ENCODE assay signal across 23 cellular contexts in genomic region chr2:158756331-158756730, GRCh38. TPM values are rescaled to one million over a fixed set of nuclear protein-coding genes. Genes with fewer than 3 reads are reported as not detected.
DNase-seq lines count a peak whose midpoint lies in the region; ATAC-seq, FAIRE-seq and TF ChIP-seq lines count a peak whose summit lies in the region.
"Had no signal": no experiment of that assay in that cellular context is flagged by ENCODE, and none has a peak within 500 bp of the region (broad histone marks: within the 10 kb centered on the region; RNA-seq: fewer than 3 reads in every experiment).

No MANE protein-coding gene starts in this region.

- H3K36me3 ChIP-seq in IMR-90 (ENCODE audit: control insufficient read depth, insufficient read depth, low read length) (no peaks in the 10 kb centered on the region), astrocyte (ENCODE audit: insufficient read depth, low read length) (no peaks in the 10 kb centered on the region), smooth muscle cell (ENCODE audit: low read depth) (no peaks in the 10 kb centered on the region), ovary (no peaks in the 10 kb centered on the region)
- H3K36me3 ChIP-seq: BE2C had no signal

- H2BK20ac ChIP-seq in IMR-90 (ENCODE audit: low read depth, low read length), result no peak overlapping the region

- TF ChIP-seq POLR2A in IMR-90 (IDR thresholded peaks at IDR 0.05; ENCODE audit: low read depth, low read length) (no peak), ovary (IDR thresholded peaks at IDR 0.05) (no peak)

- H3K14ac ChIP-seq in IMR-90 (replicated peaks; ENCODE audit: low read depth, low read length), result no peak overlapping the region

- no peak overlapping the region for H4K5ac ChIP-seq in IMR-90 (ENCODE audit: low read depth, low read length)

- no peaks in the 10 kb centered on the region for H3F3A ChIP-seq in smooth muscle cell (ENCODE audit: low read depth)

- peaks cover 17% of the 10 kb centered on the region for H3K4me1 Mint-ChIP-seq in astrocyte (ENCODE audit: low read depth, unreplicated experiment)
- H3K4me1 Mint-ChIP-seq: CD4-positive, CD25-positive, alpha-beta regulatory T cell; CD8-positive, alpha-beta memory T cell had no signal

- FAIRE-seq in astrocyte (lab: Jason Lieb, UNC), result no peak
- FAIRE-seq: D721Med, GM12892 had no signal

- no peak overlapping the region for H3K4ac ChIP-seq in IMR-90 (ENCODE audit: low read depth, low read length)

- no peak overlapping the region for H3K18ac ChIP-seq in IMR-90 (ENCODE audit: low read depth, low read length)

- H4K8ac ChIP-seq in IMR-90 (ENCODE audit: low read depth in 2 of 2, low read length in 2 of 2), result no peak overlapping the region

- intact Hi-C loops in IMR-90 (cut with micrococcal nuclease), result loop anchor here (10.0 kb wide), 1 partner anchor 1262 kb away; no protein-coding TSS in a partner anchor
- intact Hi-C loops in ovary (cut with DNase I), result loop anchor here in 2 of 4 donors (10.0 kb wide), 2 partner anchors 572 to 1262 kb away; no protein-coding TSS in a partner anchor

- H3K9me3 ChIP-seq in IMR-90 (ENCODE audit: control insufficient read depth, insufficient read depth, low read length), result no peaks in the 10 kb centered on the region
- no peaks in the 10 kb centered on the region for H3K9me3 ChIP-seq in astrocyte (ENCODE audit: insufficient read depth, low read depth, low read length)
- no peaks in the 10 kb centered on the region for H3K9me3 ChIP-seq in smooth muscle cell (replicated peaks; ENCODE audit: low read depth)
- no peaks in the 10 kb centered on the region for H3K9me3 ChIP-seq in ovary
- H3K9me3 ChIP-seq: BE2C, Caco-2 had no signal

- no peak overlapping the region for H3K9ac ChIP-seq in IMR-90 (ENCODE audit: low read depth, low read length)
- no peak overlapping the region for H3K9ac ChIP-seq in astrocyte (ENCODE audit: low read length)
- peak overlapping the region; percentile 31 for H3K9ac ChIP-seq in smooth muscle cell (ENCODE audit: low read depth)

- no peak for ATAC-seq in IMR-90 (ENCODE audit: low read depth)
- ATAC-seq in foreskin keratinocyte, result peak; percentile 30

- H3K4me3 ChIP-seq in IMR-90 (ENCODE audit: insufficient read depth, low read depth, low read length) (no peak overlapping the region), astrocyte (ENCODE audit: insufficient read depth, low read depth, low read length) (no peak overlapping the region), smooth muscle cell (no peak overlapping the region), ovary (no peak overlapping the region)

- no peak overlapping the region for H3K4me2 ChIP-seq in IMR-90 (ENCODE audit: low read depth, low read length)
- H3K4me2 ChIP-seq in astrocyte (ENCODE audit: low read length), result peak overlapping the region; percentile 24
- H3K4me2 ChIP-seq in smooth muscle cell, result no peak overlapping the region

- POLR2A ChIA-PET in IMR-90 (lab: Charles Lee; ENCODE audit: unreplicated experiment), result no interaction called here

- dilution Hi-C loops in IMR-90 (cut with HindIII; ENCODE audit: low sequenced_read_pairs, unreplicated experiment), result no loop called here

- no peaks in the 10 kb centered on the region for H3K36me3 Mint-ChIP-seq in astrocyte (ENCODE audit: low read depth, unreplicated experiment)
- H3K36me3 Mint-ChIP-seq: CD4-positive, CD25-positive, alpha-beta regulatory T cell; CD8-positive, alpha-beta memory T cell had no signal

- no peaks in the 10 kb centered on the region for H3K9me1 ChIP-seq in IMR-90 (ENCODE audit: insufficient read depth, low read length)

- CTCF ChIA-PET in IMR-90 (lab: Yijun Ruan, JAX), result interaction anchor here (0.9 to 1.1 kb wide), 2 partner anchors 11 to 732 kb away, joined by 3 read pairs; no protein-coding TSS in a partner anchor

- in situ Hi-C loops in IMR-90 (cut with MboI; ENCODE audit: low sequenced_read_pairs), result loop anchor here (25.0 kb wide), 1 partner anchor 994 kb away; no protein-coding TSS in a partner anchor

- no peak overlapping the region for H3K4me3 Mint-ChIP-seq in astrocyte (ENCODE audit: unreplicated experiment)
- H3K4me3 Mint-ChIP-seq: CD4-positive, CD25-positive, alpha-beta regulatory T cell; CD8-positive, alpha-beta memory T cell; HFFc6 had no signal

- no peak overlapping the region for H2BK15ac ChIP-seq in IMR-90 (ENCODE audit: low read depth, low read length)

- H3K27me3 ChIP-seq in IMR-90 (ENCODE audit: control insufficient read depth, insufficient read depth, low read length) (peaks cover 6% of the 10 kb centered on the region), astrocyte (ENCODE audit: insufficient read depth, low read length) (no peaks in the 10 kb centered on the region), foreskin keratinocyte (peaks cover 4% of the 10 kb centered on the region), smooth muscle cell (ENCODE audit: low read depth) (no peaks in the 10 kb centered on the region), ovary (no peaks in the 10 kb centered on the region)
- H3K27me3 ChIP-seq: BE2C had no signal

- no peak overlapping the region for H3K27ac Mint-ChIP-seq in astrocyte (ENCODE audit: unreplicated experiment)
- H3K27ac Mint-ChIP-seq: CD4-positive, CD25-positive, alpha-beta regulatory T cell; HFFc6 had no signal

- no peaks in the 10 kb centered on the region for H3K79me1 ChIP-seq in IMR-90 (ENCODE audit: low read depth in 1 of 2, low read length in 2 of 2)

- no peak overlapping the region for H2BK5ac ChIP-seq in IMR-90 (ENCODE audit: low read depth, low read length, poor library complexity, severe bottlenecking)

- no peak overlapping the region for H2AK9ac ChIP-seq in IMR-90 (replicated peaks; ENCODE audit: low read depth, low read length, poor library complexity)

- BruUV-seq in IMR-90 (replicated peaks; lab: Mats Ljungman, UMichigan), result no TSS peak

- no peak overlapping the region for H3K27ac ChIP-seq in IMR-90 (ENCODE audit: insufficient read depth, low read length)
- no peak overlapping the region for H3K27ac ChIP-seq in astrocyte (ENCODE audit: low read depth, low read length)
- no peak overlapping the region for H3K27ac ChIP-seq in foreskin keratinocyte
- H3K27ac ChIP-seq in smooth muscle cell (ENCODE audit: low read depth), result peak overlapping the region; percentile 75
- no peak overlapping the region for H3K27ac ChIP-seq in ovary
- H3K27ac ChIP-seq: HL-60 had no signal

- TF ChIP-seq RAD21 in IMR-90 (IDR thresholded peaks at IDR 0.05; ENCODE audit: low read length), result no peak

- H3K56ac ChIP-seq in IMR-90 (ENCODE audit: extremely low read depth, insufficient read depth, low read length), result no peak overlapping the region

- no peaks in the 10 kb centered on the region for H3K27me3 Mint-ChIP-seq in astrocyte (ENCODE audit: low read depth, unreplicated experiment)

- H4K20me1 ChIP-seq in IMR-90 (ENCODE audit: insufficient read depth, low read length) (no peaks in the 10 kb centered on the region), astrocyte (ENCODE audit: insufficient read depth, low read length) (no peaks in the 10 kb centered on the region), smooth muscle cell (ENCODE audit: low read depth) (no peaks in the 10 kb centered on the region)

- TF ChIP-seq CTCF in IMR-90 (conservative IDR thresholded peaks at IDR 0.05; ENCODE audit: low read depth, low read length), result no peak
- no peak for TF ChIP-seq CTCF in astrocyte (IDR thresholded peaks at IDR 0.05; ENCODE audit: insufficient read depth, low read depth, low read length)
- TF ChIP-seq CTCF in foreskin keratinocyte (conservative IDR thresholded peaks at IDR 0.05), result no peak
- TF ChIP-seq CTCF in smooth muscle cell (IDR thresholded peaks at IDR 0.05; ENCODE audit: borderline replicate concordance, insufficient read depth, poor library complexity, severe bottlenecking), result no peak
- no peak for TF ChIP-seq CTCF in ovary (IDR thresholded peaks at IDR 0.05)

- TF ChIP-seq EP300 in ovary (IDR thresholded peaks at IDR 0.05), result no peak

- H3K9me3 Mint-ChIP-seq in astrocyte (ENCODE audit: unreplicated experiment), result peaks cover 2% of the 10 kb centered on the region
- H3K9me3 Mint-ChIP-seq: HFFc6 had no signal

- H3K4me1 ChIP-seq in IMR-90 (ENCODE audit: control insufficient read depth, insufficient read depth, low read length) (no peaks in the 10 kb centered on the region), astrocyte (ENCODE audit: insufficient read depth, low read length) (peaks cover 14% of the 10 kb centered on the region), foreskin keratinocyte (peaks cover 15% of the 10 kb centered on the region), smooth muscle cell (ENCODE audit: low read depth) (peaks cover 7% of the 10 kb centered on the region), ovary (ENCODE audit: insufficient read depth) (peaks cover 4% of the 10 kb centered on the region)
- H3K4me1 ChIP-seq: BE2C had no signal

- no peak overlapping the region for H2AK5ac ChIP-seq in IMR-90 (ENCODE audit: low read depth, low read length)

- H2BK120ac ChIP-seq in IMR-90 (ENCODE audit: low read depth, low read length), result no peak overlapping the region

- H2AFZ ChIP-seq in IMR-90 (replicated peaks; ENCODE audit: low read length, poor library complexity), result no peak overlapping the region
- H2AFZ ChIP-seq in astrocyte (ENCODE audit: low read depth, low read length), result no peak overlapping the region
- H2AFZ ChIP-seq in smooth muscle cell (ENCODE audit: low read depth), result no peak overlapping the region

- no peak overlapping the region for H4K91ac ChIP-seq in IMR-90 (ENCODE audit: insufficient read depth, low read depth, low read length)

- no peak overlapping the region for H3K23ac ChIP-seq in IMR-90 (ENCODE audit: low read depth, low read length)

- peak; percentile 2 for DNase-seq in IMR-90
- no peak for DNase-seq in astrocyte (ENCODE audit: low read depth)
- peak in 1 of 2 donors; percentile 35 for DNase-seq in foreskin keratinocyte
- no peak for DNase-seq in smooth muscle cell (lab: John Stamatoyannopoulos, UW; ENCODE audit: unreplicated experiment)
- no peak for DNase-seq in ovary
- DNase-seq in NCI-H187 (lab: John Stamatoyannopoulos, UW), result no peak
- DNase-seq in DMS53 treated with DMSO at 0.1 percent for 48 hours (lab: John Stamatoyannopoulos, UW; ENCODE audit: unreplicated experiment), result no peak
- DNase-seq: BE2C; C1 segment of cervical spinal cord; CD8-positive, alpha-beta memory T cell; DMS79; GDM1; GOT3 had no signal

- WGBS in IMR-90 (ENCODE audit: extremely low coverage in 2 of 2, insufficient read length in 1 of 2), 2 experiments, result 72% methylated on average over 2 of the region's 8 CpGs; no CpG with 5 or more reads in 1 of the 2 experiments
- WGBS in smooth muscle cell (ENCODE audit: low lambda C conversion rate), result 73% methylated on average over 8 of the region's 8 CpGs
- WGBS in ovary, 3 donors, result 86 to 87% (median 86%) methylated on average over 8 of the region's 8 CpGs

- H3K79me2 ChIP-seq in astrocyte (ENCODE audit: insufficient read depth, low read length) (no peaks in the 10 kb centered on the region), smooth muscle cell (ENCODE audit: low read depth) (no peaks in the 10 kb centered on the region)

RNA-seq across cellular contexts. Expression of gene DAPL1, which starts 38.8 kb away (rescaled TPM):
- not detected in 2 replicates for total RNA-seq in IMR-90 (2012; rRNA removed)
- polyA plus RNA-seq in IMR-90 (2012; rRNA removed), result not detected in 2 replicates
- polyA plus RNA-seq in IMR-90 (2012; cell fraction: cytosol; rRNA removed), result not detected in 2 replicates
- not detected in 2 replicates for polyA plus RNA-seq in IMR-90 (2012; cell fraction: nucleus; rRNA removed; ENCODE audit: low replicate concordance)
- not detected in 2 replicates for total RNA-seq in astrocyte
- total RNA-seq in foreskin keratinocyte, result 0.39 TPM in 1 of 2 replicates, not detected in the other
- 0.27 and 0.56 TPM in 2 replicates for polyA plus RNA-seq in foreskin keratinocyte
- total RNA-seq in smooth muscle cell, result not detected in 2 replicates
- polyA plus RNA-seq in smooth muscle cell, result 0.35 TPM in 1 of 2 replicates, not detected in the other
- total RNA-seq in ovary, result 10 to 100 TPM in 1 of 7 donors, 1 to 10 TPM in 4, not detected in 2; 1.2 to 64.2 (median 3.7) TPM
- polyA plus RNA-seq in ovary, result 1 to 10 TPM; 3.0 to 8.3 TPM
- total RNA-seq: A172; Caco-2; CD4-positive, CD25-positive, alpha-beta regulatory T cell; CD8-positive, alpha-beta memory T cell; Daoy; H7; HFFc6; HT1080 had no signal
- polyA plus RNA-seq: CD4-positive, CD25-positive, alpha-beta regulatory T cell; CD8-positive, alpha-beta memory T cell had no signal
